1 cellular context compared by ENCODE assay signal in genomic region chr2:216777637-216778273, GRCh38.
A peak's percentile ranks its signal among the peaks of the same experiment; 100 is the strongest.
TF ChIP-seq lines count a peak whose summit lies in the region.

No MANE protein-coding gene starts in this region.

TF ChIP-seq in K562, 482 proteins besides CTCF, POLR2A, EP300 and RAD21 (continued from another document and continues in another):
- TF ChIP-seq, protein P1, sequence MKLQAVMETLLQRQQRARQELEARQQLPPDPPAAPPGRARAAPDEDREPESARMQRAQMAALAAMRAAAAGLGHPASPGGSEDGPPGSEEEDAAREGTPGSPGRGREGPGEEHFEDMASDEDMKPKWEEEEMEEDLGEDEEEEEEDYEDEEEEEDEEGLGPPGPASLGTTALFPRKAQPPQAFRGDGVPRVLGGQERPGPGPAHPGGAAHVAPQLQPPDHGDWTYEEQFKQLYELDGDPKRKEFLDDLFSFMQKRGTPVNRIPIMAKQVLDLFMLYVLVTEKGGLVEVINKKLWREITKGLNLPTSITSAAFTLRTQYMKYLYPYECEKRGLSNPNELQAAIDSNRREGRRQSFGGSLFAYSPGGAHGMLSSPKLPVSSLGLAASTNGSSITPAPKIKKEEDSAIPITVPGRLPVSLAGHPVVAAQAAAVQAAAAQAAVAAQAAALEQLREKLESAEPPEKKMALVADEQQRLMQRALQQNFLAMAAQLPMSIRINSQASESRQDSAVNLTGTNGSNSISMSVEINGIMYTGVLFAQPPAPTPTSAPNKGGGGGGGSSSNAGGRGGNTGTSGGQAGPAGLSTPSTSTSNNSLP (IDR thresholded peaks at IDR 0.05; ENCODE audit: borderline replicate concordance, low read depth, low read length): no peak
- TF ChIP-seq, protein P2, sequence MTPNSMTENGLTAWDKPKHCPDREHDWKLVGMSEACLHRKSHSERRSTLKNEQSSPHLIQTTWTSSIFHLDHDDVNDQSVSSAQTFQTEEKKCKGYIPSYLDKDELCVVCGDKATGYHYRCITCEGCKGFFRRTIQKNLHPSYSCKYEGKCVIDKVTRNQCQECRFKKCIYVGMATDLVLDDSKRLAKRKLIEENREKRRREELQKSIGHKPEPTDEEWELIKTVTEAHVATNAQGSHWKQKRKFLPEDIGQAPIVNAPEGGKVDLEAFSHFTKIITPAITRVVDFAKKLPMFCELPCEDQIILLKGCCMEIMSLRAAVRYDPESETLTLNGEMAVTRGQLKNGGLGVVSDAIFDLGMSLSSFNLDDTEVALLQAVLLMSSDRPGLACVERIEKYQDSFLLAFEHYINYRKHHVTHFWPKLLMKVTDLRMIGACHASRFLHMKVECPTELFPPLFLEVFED (CRISPR knock-in tag; conservative IDR thresholded peaks at IDR 0.05): 0 out of 2 replicates have a peak, but pooled peaks have one; percentile 31
- TF ChIP-seq CBX1 (IDR thresholded peaks at IDR 0.05; ENCODE audit: low read depth) (no peak), HMGXB4 (CRISPR knock-in tag; IDR thresholded peaks at IDR 0.05) (no peak), CHD4 (IDR thresholded peaks at IDR 0.05; ENCODE audit: insufficient read depth, insufficient replicate concordance, low read depth, low read length, poor library complexity, severe bottlenecking) (no peak), XRCC5 (IDR thresholded peaks at IDR 0.05; ENCODE audit: low read depth, low read length) (peak; percentile 78; the same call in 1 of the 2 replicates), RREB1 (CRISPR knock-in tag; IDR thresholded peaks at IDR 0.05) (no peak), NR0B1 (IDR thresholded peaks at IDR 0.05; ENCODE audit: partially characterized antibody) (no peak), JUND (IDR thresholded peaks at IDR 0.05; ENCODE audit: borderline replicate concordance, low read depth, low read length) (peak; percentile 26; the same call in 1 of the 2 replicates), JUND (tag; IDR thresholded peaks at IDR 0.05; ENCODE audit: borderline replicate concordance, low read depth, low read length) (peak; percentile 61; the same call in 1 of the 3 replicates), ZNF764 (CRISPR knock-in tag; IDR thresholded peaks at IDR 0.05; ENCODE audit: low read depth) (no peak), COPS2 (conservative IDR thresholded peaks at IDR 0.05) (no peak), CEBPG (CRISPR knock-in tag; IDR thresholded peaks at IDR 0.05) (no peak), CEBPG (tag; conservative IDR thresholded peaks at IDR 0.05 in 1 of 2, IDR thresholded peaks at IDR 0.05 in 1 of 2) (no peak), ZNF318 (IDR thresholded peaks at IDR 0.05; ENCODE audit: borderline replicate concordance in 1 of 2, low read depth in 1 of 2) (no peak), DIDO1 (tag; IDR thresholded peaks at IDR 0.05; ENCODE audit: low read depth) (no peak), CLOCK (CRISPR knock-in tag; IDR thresholded peaks at IDR 0.05; ENCODE audit: borderline replicate concordance) (no peak)
